8 cellular contexts compared by ENCODE assay signal in genomic region chr7:106009511-106010226, GRCh38. TPM values are rescaled to one million over a fixed set of nuclear protein-coding genes. Genes with fewer than 3 reads are reported as not detected.
DNase-seq lines count a peak whose midpoint lies in the region; ATAC-seq and TF ChIP-seq lines count a peak whose summit lies in the region.

No MANE protein-coding gene starts in this region.

- in situ Hi-C loops in HAP-1 (cut with MboI; ENCODE audit: low sequenced_read_pairs): no loop called here
- in situ Hi-C loops in T47D (cut with HindIII; ENCODE audit: low pct_unique_long_range_greater_than_20kb, low sequenced_read_pairs): no loop called here

- DNase-seq in DMS53 treated with DMSO at 0.1 percent for 48 hours (lab: John Stamatoyannopoulos, UW; ENCODE audit: unreplicated experiment): peak; percentile 93
- DNase-seq in HAP-1 (ENCODE audit: low spot score in 2 of 2): peak; percentile 90 to 93
- peak; percentile 39 for DNase-seq in NCI-H1436 treated with DMSO at 0.1 percent for 48 hours (lab: John Stamatoyannopoulos, UW)
- peak; percentile 61 to 81 for DNase-seq in T47D (ENCODE audit: low read depth in 1 of 2, low spot score in 1 of 2)
- peak; percentile 97 for DNase-seq in iPS-NIHi11 (ENCODE audit: low spot score)
- DNase-seq in smooth muscle cell (lab: John Stamatoyannopoulos, UW; ENCODE audit: unreplicated experiment): peak; percentile 87

- no peak for ATAC-seq in HG02970 (IDR thresholded peaks at IDR 0.05; ENCODE audit: low FRiP score, unreplicated experiment)

- H3K9me3 ChIP-seq in HAP-1 (peaks cover 7% of the 10 kb centered on the region; the same call in 1 of the 2 replicates), smooth muscle cell (replicated peaks; ENCODE audit: low read depth) (no peaks in the 10 kb centered on the region)

- H3K27me3 ChIP-seq in HAP-1 (ENCODE audit: low read depth) (no peaks in the 10 kb centered on the region), smooth muscle cell (ENCODE audit: low read depth) (no peaks in the 10 kb centered on the region)

- H3K36me3 ChIP-seq in HAP-1 (replicated peaks) (no peaks in the 10 kb centered on the region), smooth muscle cell (ENCODE audit: low read depth) (no peaks in the 10 kb centered on the region)

- peak; percentile 92 for TF ChIP-seq CTCF in WI38 (IDR thresholded peaks at IDR 0.05; ENCODE audit: low read depth, low read length)
- TF ChIP-seq CTCF in smooth muscle cell (IDR thresholded peaks at IDR 0.05; ENCODE audit: borderline replicate concordance, insufficient read depth, poor library complexity, severe bottlenecking): peak; percentile 99

- 2% methylated on average over 22 of the region's 29 CpGs for WGBS in smooth muscle cell (ENCODE audit: low lambda C conversion rate)

- H3K4me2 ChIP-seq in smooth muscle cell: peak overlapping the region; percentile 76

- peaks cover 7% of the 10 kb centered on the region for H3K4me1 ChIP-seq in HAP-1
- H3K4me1 ChIP-seq in smooth muscle cell (ENCODE audit: low read depth): peaks cover 11% of the 10 kb centered on the region

- H3K4me3 ChIP-seq in HAP-1: no peak overlapping the region
- H3K4me3 ChIP-seq in WI38 (ENCODE audit: low read depth, low read length): no peak overlapping the region; the same call in 1 of the 2 replicates
- no peak overlapping the region for H3K4me3 ChIP-seq in smooth muscle cell

- H2AFZ ChIP-seq in smooth muscle cell (ENCODE audit: low read depth): no peak overlapping the region

- H4K20me1 ChIP-seq in smooth muscle cell (ENCODE audit: low read depth): no peaks in the 10 kb centered on the region

- peaks cover 20% of the 10 kb centered on the region for H3F3A ChIP-seq in smooth muscle cell (ENCODE audit: low read depth)

- no peak overlapping the region for H3K9ac ChIP-seq in smooth muscle cell (ENCODE audit: low read depth)

- peak overlapping the region; percentile 34 for H3K27ac ChIP-seq in smooth muscle cell (ENCODE audit: low read depth)

- H3K79me2 ChIP-seq in smooth muscle cell (ENCODE audit: low read depth): no peaks in the 10 kb centered on the region

RNA-seq across cellular contexts. Expression of gene CDHR3, which starts 46.6 kb away (rescaled TPM):
- total RNA-seq in smooth muscle cell: 0.27 and 0.31 TPM in 2 replicates
- 0.24 and 1.7 TPM in 2 replicates for polyA plus RNA-seq in smooth muscle cell

Comparison
In these comparisons a context has a peak if more than half of its experiments do, and no peak if none do; other contexts are left out.
1. DNase-seq: peak in every context shown above with its lines; median percentile 97 in iPS-NIHi11; 93 in DMS53 treated with DMSO at 0.1 percent for 48 hours; 92 in HAP-1; 87 in smooth muscle cell; 71 in T47D; 39 in NCI-H1436 treated with DMSO at 0.1 percent for 48 hours.